Comparison of ENCODE assay signal across 8 cellular contexts in the genomic region with DNA sequence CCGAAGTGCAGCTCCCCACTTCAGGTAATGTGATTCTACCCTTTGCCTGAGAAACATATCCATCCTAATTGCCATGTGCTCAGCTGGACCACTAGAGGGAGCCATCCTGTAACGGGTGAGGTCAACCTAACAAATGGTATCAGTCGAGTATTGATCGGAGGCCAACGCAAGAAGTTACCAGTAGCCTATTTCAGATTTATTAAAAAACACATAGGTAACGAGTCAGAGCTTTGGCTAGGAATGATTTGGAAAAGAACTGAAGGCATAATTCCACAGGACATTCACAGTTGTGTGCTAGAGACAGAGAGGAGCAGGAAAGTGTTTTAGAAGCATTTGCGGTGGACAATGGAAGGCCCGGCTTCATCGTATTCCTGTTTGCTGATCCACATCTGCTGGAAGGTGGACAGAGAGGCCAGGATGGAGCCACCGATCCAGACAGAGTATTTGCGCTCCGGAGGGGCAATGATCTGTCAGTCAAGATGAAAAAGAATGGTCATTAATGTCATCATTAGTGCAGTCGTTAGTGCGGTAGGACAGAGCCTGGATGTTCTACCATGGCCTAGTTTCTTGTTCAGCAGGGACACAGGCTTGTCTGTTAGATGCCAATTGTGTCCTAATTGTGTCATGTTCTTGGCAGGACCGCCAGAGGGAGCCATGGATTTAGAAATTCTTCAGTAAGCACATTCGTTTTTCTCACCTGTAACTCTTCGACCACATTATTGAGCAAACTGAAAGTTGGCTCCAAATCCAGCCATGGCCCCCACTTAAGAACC. TPM values are rescaled to one million over a fixed set of nuclear protein-coding genes. Genes with fewer than 3 reads are reported as not detected.
A peak's percentile ranks its signal among the peaks of the same experiment; 100 is the strongest.
DNase-seq lines count a peak whose midpoint lies in the region; ATAC-seq, FAIRE-seq and TF ChIP-seq lines count a peak whose summit lies in the region.

No MANE protein-coding gene starts in this region.

- no peaks in the 10 kb centered on the region for H3K36me3 ChIP-seq in neural cell (ENCODE audit: insufficient read depth, low read length)

- H3K9ac ChIP-seq in neural cell (ENCODE audit: low read length), result no peak overlapping the region

- 24% methylated on average over 17 of the region's 17 CpGs for WGBS in A549 (ENCODE audit: missing lambda C conversion rate)

- no peaks in the 10 kb centered on the region for H3K9me2 ChIP-seq in neural cell (ENCODE audit: insufficient read depth, low read length)

- peak; percentile 68 for FAIRE-seq in A549 (lab: Jason Lieb, UNC)

- H3K4me3 ChIP-seq in A549 (peak overlapping the region; percentile 10; the same call in 1 of the 3 replicates), neural cell (ENCODE audit: low read length) (no peak overlapping the region)

- H3K27ac ChIP-seq in A549, result peak overlapping the region in 1 of 2 experiments; percentile 53; a peak in 3 of 6 replicates
- no peak overlapping the region for H3K27ac ChIP-seq in neural cell (ENCODE audit: low read length)

- H3K4me2 ChIP-seq in A549 (peak overlapping the region; percentile 57), neural cell (ENCODE audit: low read length) (no peak overlapping the region)

- TF ChIP-seq EP300 in A549 (IDR thresholded peaks at IDR 0.05) (no peak), neural cell (conservative IDR thresholded peaks at IDR 0.05; ENCODE audit: poor library complexity, severe bottlenecking) (no peak)

- DNase-seq in A549 (ENCODE audit: low read depth in 1 of 2, low spot score in 1 of 2), result peak; percentile 59 to 87
- DNase-seq in Kasumi-1 (lab: John Stamatoyannopoulos, UW), result peak; percentile 90 to 96
- peak; percentile 84 for DNase-seq in RKO (ENCODE audit: low spot score)
- DNase-seq in activated T-helper 1 cell treated with anti-CD3 and anti-CD28 coated beads, Interleukin-2, amount 50 U/mL, for 16 hours (ENCODE audit: low read depth in 1 of 2, low spot score in 1 of 2), result peak; percentile 48
- DNase-seq in fibroblast of peridontal ligament (ENCODE audit: extremely low read depth), result peak; percentile 89
- peak; percentile 55 to 73 for DNase-seq in stimulated activated naive CD8-positive, alpha-beta T cell treated with anti-CD3 and anti-CD28 coated beads, Interleukin-15, amount 100 ng/mL, for 72 hours

- no peak overlapping the region for H2AFZ ChIP-seq in neural cell (ENCODE audit: low read depth, low read length)

- H3K4me1 Mint-ChIP-seq in stimulated activated naive CD8-positive, alpha-beta T cell treated with anti-CD3 and anti-CD28 coated beads, Interleukin-15, amount 100 ng/mL, for 72 hours, result peaks cover 31% of the 10 kb centered on the region

- CTCF ChIA-PET in A549 (lab: Yijun Ruan, JAX), result interaction anchor here (0.6 to 9.3 kb wide), 61 partner anchors 9 to 375 kb away, joined by 3 to 397 read pairs (median 4); a partner anchor contains a TSS

- H3F3A ChIP-seq in neural cell (ENCODE audit: insufficient read depth, low read length, poor library complexity, severe bottlenecking), result no peaks in the 10 kb centered on the region

- H4K20me1 ChIP-seq in neural cell (ENCODE audit: insufficient read depth), result no peaks in the 10 kb centered on the region

- ATAC-seq in A549 (peak; percentile 77 to 86), GM18517 (IDR thresholded peaks at IDR 0.05; ENCODE audit: unreplicated experiment) (peak; percentile 59)
- ATAC-seq in stimulated activated naive CD8-positive, alpha-beta T cell treated with anti-CD3 and anti-CD28 coated beads, Interleukin-15, amount 100 ng/mL, for 72 hours, result peak; percentile 76

- TF ChIP-seq POLR2A in A549 (IDR thresholded peaks at IDR 0.05; ENCODE audit: low read length), result no peak

- H3K9me3 ChIP-seq in A549 (no peaks in the 10 kb centered on the region), neural cell (ENCODE audit: low read length) (no peaks in the 10 kb centered on the region)

- H3K27me3 ChIP-seq in neural cell (ENCODE audit: insufficient read depth, low read depth, low read length), result no peaks in the 10 kb centered on the region

- no peaks in the 10 kb centered on the region for H3K9me3 Mint-ChIP-seq in stimulated activated naive CD8-positive, alpha-beta T cell treated with anti-CD3 and anti-CD28 coated beads, Interleukin-15, amount 100 ng/mL, for 72 hours

- H3K27ac Mint-ChIP-seq in stimulated activated naive CD8-positive, alpha-beta T cell treated with anti-CD3 and anti-CD28 coated beads, Interleukin-15, amount 100 ng/mL, for 72 hours, result no peak overlapping the region

- H3K4me1 ChIP-seq in A549, result peaks cover 8% of the 10 kb centered on the region

- peak; percentile 68 for TF ChIP-seq CTCF in A549 (IDR thresholded peaks at IDR 0.05)
- TF ChIP-seq CTCF in neural cell (IDR thresholded peaks at IDR 0.05; ENCODE audit: poor library complexity, severe bottlenecking), result peak; percentile 77

- H3K27me3 Mint-ChIP-seq in stimulated activated naive CD8-positive, alpha-beta T cell treated with anti-CD3 and anti-CD28 coated beads, Interleukin-15, amount 100 ng/mL, for 72 hours, result no peaks in the 10 kb centered on the region

- POLR2A ChIA-PET in A549 (lab: Yijun Ruan, JAX), result no interaction called here

- H3K4me3 Mint-ChIP-seq in stimulated activated naive CD8-positive, alpha-beta T cell treated with anti-CD3 and anti-CD28 coated beads, Interleukin-15, amount 100 ng/mL, for 72 hours, result peak overlapping the region; percentile 58 to 71

- H3K79me2 ChIP-seq in neural cell (replicated peaks; ENCODE audit: insufficient read depth, low read length), result no peaks in the 10 kb centered on the region

- TF ChIP-seq RAD21 in A549 (conservative IDR thresholded peaks at IDR 0.05 in 1 of 2, IDR thresholded peaks at IDR 0.05 in 1 of 2), result peak; percentile 71 to 76
- peak; percentile 79 for TF ChIP-seq RAD21 in neural cell (conservative IDR thresholded peaks at IDR 0.05)

TF ChIP-seq in A549, 52 proteins besides CTCF, POLR2A, EP300 and RAD21 (continues in another document):
- TF ChIP-seq HEYL (CRISPR knock-in tag; IDR thresholded peaks at IDR 0.05) (no peak), CHD2 (IDR thresholded peaks at IDR 0.05; ENCODE audit: low read length, partially characterized antibody) (no peak), RARB (CRISPR knock-in tag; IDR thresholded peaks at IDR 0.05) (no peak)
- TF ChIP-seq, protein P1, sequence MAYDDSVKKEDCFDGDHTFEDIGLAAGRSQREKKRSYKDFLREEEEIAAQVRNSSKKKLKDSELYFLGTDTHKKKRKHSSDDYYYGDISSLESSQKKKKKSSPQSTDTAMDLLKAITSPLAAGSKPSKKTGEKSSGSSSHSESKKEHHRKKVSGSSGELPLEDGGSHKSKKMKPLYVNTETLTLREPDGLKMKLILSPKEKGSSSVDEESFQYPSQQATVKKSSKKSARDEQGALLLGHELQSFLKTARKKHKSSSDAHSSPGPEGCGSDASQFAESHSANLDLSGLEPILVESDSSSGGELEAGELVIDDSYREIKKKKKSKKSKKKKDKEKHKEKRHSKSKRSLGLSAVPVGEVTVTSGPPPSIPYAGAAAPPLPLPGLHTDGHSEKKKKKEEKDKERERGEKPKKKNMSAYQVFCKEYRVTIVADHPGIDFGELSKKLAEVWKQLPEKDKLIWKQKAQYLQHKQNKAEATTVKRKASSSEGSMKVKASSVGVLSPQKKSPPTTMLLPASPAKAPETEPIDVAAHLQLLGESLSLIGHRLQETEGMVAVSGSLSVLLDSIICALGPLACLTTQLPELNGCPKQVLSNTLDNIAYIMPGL (CRISPR knock-in tag; IDR thresholded peaks at IDR 0.05; ENCODE audit: borderline replicate concordance), result no peak

TF ChIP-seq in neural cell, 6 proteins besides CTCF, POLR2A, EP300 and RAD21:
- TF ChIP-seq TAF1 (IDR thresholded peaks at IDR 0.05; ENCODE audit: low read depth), result no peak
- TF ChIP-seq POLR2AphosphoS5 (IDR thresholded peaks at IDR 0.05), result no peak
- no peak for TF ChIP-seq EZH2 (IDR thresholded peaks at IDR 0.05; ENCODE audit: borderline replicate concordance, insufficient read depth, low read length, poor library complexity, severe bottlenecking)
- peak; percentile 86 for TF ChIP-seq SMC3 (conservative IDR thresholded peaks at IDR 0.05; ENCODE audit: poor library complexity)

RNA-seq across cellular contexts. Expression of a gene that starts 17.5 kb away (rescaled TPM):
- polyA plus RNA-seq in A549 (2011; rRNA removed) (15.0 and 22.6 TPM in 2 replicates), A549 (2017; fragmentation: RNase III; extraction: RNeasy Plus Mini Kit Qiagen cat#74134 plus additional on column Dnase treatment) (25.9 to 32.0 TPM (median 27.3 TPM) in 3 replicates), neural cell (0.53 and 1.2 TPM in 2 replicates)
- polyA plus RNA-seq in A549 (2012; cell fraction: cytosol; rRNA removed), result 10.7 and 14.0 TPM in 2 replicates
- 17.2 and 22.3 TPM in 2 replicates for polyA plus RNA-seq in A549 (2012; cell fraction: nucleus; rRNA removed)
- polyA minus RNA-seq in A549 (2011; rRNA and poly(A)+ RNA removed), result 26.0 and 28.0 TPM in 2 replicates
- polyA minus RNA-seq in neural cell, result 0.58 and 0.97 TPM in 2 replicates

RNA-seq across cellular contexts. Expression of a gene that starts 55.0 kb away (rescaled TPM):
- polyA plus RNA-seq in A549 (2011; rRNA removed) (28.9 and 32.1 TPM in 2 replicates), A549 (2017; fragmentation: RNase III; extraction: RNeasy Plus Mini Kit Qiagen cat#74134 plus additional on column Dnase treatment) (25.8 to 29.0 TPM (median 28.2 TPM) in 3 replicates), neural cell (21.9 and 22.4 TPM in 2 replicates)
- 18.2 and 18.8 TPM in 2 replicates for polyA plus RNA-seq in A549 (2012; cell fraction: cytosol; rRNA removed)
- 23.8 and 58.1 TPM in 2 replicates for polyA plus RNA-seq in A549 (2012; cell fraction: nucleus; rRNA removed)
- polyA minus RNA-seq in A549 (2011; rRNA and poly(A)+ RNA removed), result 14.5 and 15.7 TPM in 2 replicates
- 47.7 and 52.1 TPM in 2 replicates for polyA minus RNA-seq in neural cell

RNA-seq across cellular contexts. Expression of a gene that starts 55.5 kb away (rescaled TPM):
- polyA plus RNA-seq in A549 (2011; rRNA removed) (29.5 and 30.1 TPM in 2 replicates), A549 (2017; fragmentation: RNase III; extraction: RNeasy Plus Mini Kit Qiagen cat#74134 plus additional on column Dnase treatment) (21.0 to 24.2 TPM (median 23.4 TPM) in 3 replicates), neural cell (1.2 and 2.5 TPM in 2 replicates)
- polyA plus RNA-seq in A549 (2012; cell fraction: cytosol; rRNA removed), result 5.6 and 6.7 TPM in 2 replicates
- polyA plus RNA-seq in A549 (2012; cell fraction: nucleus; rRNA removed), result 4.0 and 4.8 TPM in 2 replicates
- polyA minus RNA-seq in A549 (2011; rRNA and poly(A)+ RNA removed), result 11.5 and 17.0 TPM in 2 replicates
- 1.6 and 3.7 TPM in 2 replicates for polyA minus RNA-seq in neural cell
